In genomic region chr5:142056831-142057696, GRCh38 we compare ENCODE assay signal across 1 cellular context.
TF ChIP-seq lines count a peak whose summit lies in the region.

No MANE protein-coding gene starts in this region.

TF ChIP-seq in SK-N-SH, 30 proteins besides CTCF, POLR2A, EP300 and RAD21:
- TF ChIP-seq GATA2 (CRISPR knock-in tag; IDR thresholded peaks at IDR 0.05) (peak; percentile 7; the same call in 1 of the 2 replicates), TEAD4 (IDR thresholded peaks at IDR 0.05; ENCODE audit: borderline replicate concordance, insufficient read depth) (no peak), FOXJ3 (CRISPR knock-in tag; IDR thresholded peaks at IDR 0.05) (no peak), TCF12 (IDR thresholded peaks at IDR 0.05) (peak; percentile 4; the same call in 1 of the 2 replicates)
